In genomic region chr17:77107506-77108433, GRCh38 we compare ENCODE assay signal across 8 cellular contexts. TPM values are rescaled to one million over a fixed set of nuclear protein-coding genes. Genes with fewer than 3 reads are reported as not detected.
DNase-seq lines count a peak whose midpoint lies in the region; ATAC-seq and TF ChIP-seq lines count a peak whose summit lies in the region.

No MANE protein-coding gene starts in this region.

- ATAC-seq in GM18870 (IDR thresholded peaks at IDR 0.05; ENCODE audit: unreplicated experiment): peak; percentile 60
- peak; percentile 54 for ATAC-seq in HG03196 (IDR thresholded peaks at IDR 0.05; ENCODE audit: unreplicated experiment)

- WGBS in lower leg skin, 2 donors: 82 to 89% methylated on average over 23 of the region's 23 CpGs

- H3K4me3 ChIP-seq in lower leg skin (ENCODE audit: low read depth, poor library complexity, severe bottlenecking): no peak overlapping the region

- no peak for TF ChIP-seq CTCF in lower leg skin (IDR thresholded peaks at IDR 0.05)

- TF ChIP-seq POLR2A in lower leg skin (IDR thresholded peaks at IDR 0.05): no peak

- intact Hi-C loops in lower leg skin (cut with DNase I; ENCODE audit: low total_unique reads): no loop called here

- DNase-seq in activated effector memory CD4-positive, alpha-beta T cell treated with anti-CD3 and anti-CD28 coated beads, Interleukin-2, amount 50 U/mL, for 16 hours: peak; percentile 89
- DNase-seq in stimulated activated CD4-positive, alpha-beta T cell treated with anti-CD3 and anti-CD28 coated beads, Interleukin-2, amount 100 ng/mL, for 4 hours (ENCODE audit: low read depth): peak; percentile 41
- DNase-seq in occipital lobe (lab: John Stamatoyannopoulos, UW): no peak
- no peak for DNase-seq in lower leg skin (ENCODE audit: low spot score in 2 of 2)
- no peak for DNase-seq in NCI-H1436 treated with DMSO at 0.1 percent for 48 hours (lab: John Stamatoyannopoulos, UW)
- no peak for DNase-seq in NCI-H510A (lab: John Stamatoyannopoulos, UW)

RNA-seq across cellular contexts. Expression of gene SEC14L1, which starts 33.0 kb away (rescaled TPM):
- total RNA-seq in occipital lobe (66.9 TPM), lower leg skin (10 to 100 TPM; 19.1 to 59.5 (median 46.3) TPM)

Comparison
In these comparisons a context has a peak if more than half of its experiments do, and no peak if none do; other contexts are left out.
1. DNase-seq: peak in activated effector memory CD4-positive, alpha-beta T cell treated with anti-CD3 and anti-CD28 coated beads, Interleukin-2, amount 50 U/mL, for 16 hours (single experiment) and stimulated activated CD4-positive, alpha-beta T cell treated with anti-CD3 and anti-CD28 coated beads, Interleukin-2, amount 100 ng/mL, for 4 hours (single experiment); none in occipital lobe (single experiment), lower leg skin (0 of 2), NCI-H1436 treated with DMSO at 0.1 percent for 48 hours (single experiment) and NCI-H510A (single experiment).